1 cellular context compared by ENCODE assay signal in genomic region chr4:37719021-37719420, GRCh38.
TF ChIP-seq lines count a peak whose summit lies in the region.

No MANE protein-coding gene starts in this region.

TF ChIP-seq in GM23338, 12 proteins besides CTCF, POLR2A, EP300 and RAD21 (continued from another document):
- TF ChIP-seq ZNF462 (CRISPR knock-in tag; IDR thresholded peaks at IDR 0.05) = no peak
TF ChIP-seq in GM23338: peak in this region for 0.
